1 cellular context compared by ENCODE assay signal in genomic region chr12:57031789-57032188, GRCh38.
TF ChIP-seq lines count a peak whose summit lies in the region.

No MANE protein-coding gene starts in this region.

TF ChIP-seq in GM12878, 131 proteins besides CTCF, POLR2A, EP300 and RAD21:
- TF ChIP-seq POLR2AphosphoS5 (IDR thresholded peaks at IDR 0.05; ENCODE audit: low read length) = no peak
- TF ChIP-seq HDAC6 (IDR thresholded peaks at IDR 0.05; ENCODE audit: unreplicated experiment) = no peak
- no peak for TF ChIP-seq REST (IDR thresholded peaks at IDR 0.05; ENCODE audit: low read depth, low read length)
- no peak for TF ChIP-seq E2F4 (IDR thresholded peaks at IDR 0.05; ENCODE audit: low read depth, low read length)
- TF ChIP-seq BACH1 (IDR thresholded peaks at IDR 0.05; ENCODE audit: borderline replicate concordance) = no peak
- TF ChIP-seq PAX8 (IDR thresholded peaks at IDR 0.05) = no peak
- TF ChIP-seq POLR2AphosphoS2 (IDR thresholded peaks at IDR 0.05; ENCODE audit: low read depth, low read length) = no peak
- TF ChIP-seq RFX5 (IDR thresholded peaks at IDR 0.05; ENCODE audit: low read depth, low read length) = no peak
